23 cellular contexts compared by ENCODE assay signal in genomic region chr15:42450434-42450790, GRCh38.
"Had no signal": no experiment of that assay in that cellular context is flagged by ENCODE, and none has a peak within 500 bp of the region (broad histone marks: within the 10 kb centered on the region; RNA-seq: fewer than 3 reads in every experiment).

No MANE protein-coding gene starts in this region.

- H3K27ac Mint-ChIP-seq: activated naive CD8-positive, alpha-beta T cell treated with anti-CD3 and anti-CD28 coated beads for 36 hours; activated T-helper 17 cell treated with anti-CD3 and anti-CD28 coated beads, Interleukin-2, amount 50 U/mL, for 72 hours; natural killer cell treated with Interleukin-12 subunit alpha and Interleukin-12 subunit beta and Interleukin-15 and Interleukin-18, amount 100 ng/mL, for 72 hours had no signal

- H3K9me3 Mint-ChIP-seq: activated naive CD8-positive, alpha-beta T cell treated with anti-CD3 and anti-CD28 coated beads for 36 hours; activated T-helper 17 cell treated with anti-CD3 and anti-CD28 coated beads, Interleukin-2, amount 50 U/mL, for 72 hours; effector memory CD8-positive, alpha-beta T cell; natural killer cell treated with Interleukin-12 subunit alpha and Interleukin-12 subunit beta and Interleukin-15 and Interleukin-18, amount 100 ng/mL, for 72 hours had no signal

- H3K27me3 ChIP-seq: esophagus squamous epithelium, thyroid gland had no signal

- FAIRE-seq: urothelium cell line had no signal

- H3K27me3 Mint-ChIP-seq: activated naive CD8-positive, alpha-beta T cell treated with anti-CD3 and anti-CD28 coated beads for 36 hours; activated T-helper 17 cell treated with anti-CD3 and anti-CD28 coated beads, Interleukin-2, amount 50 U/mL, for 72 hours; effector memory CD8-positive, alpha-beta T cell; natural killer cell treated with Interleukin-12 subunit alpha and Interleukin-12 subunit beta and Interleukin-15 and Interleukin-18, amount 100 ng/mL, for 72 hours had no signal

- H3K4me3 Mint-ChIP-seq: activated naive CD8-positive, alpha-beta T cell treated with anti-CD3 and anti-CD28 coated beads for 36 hours; activated T-helper 17 cell treated with anti-CD3 and anti-CD28 coated beads, Interleukin-2, amount 50 U/mL, for 72 hours; effector memory CD8-positive, alpha-beta T cell; natural killer cell treated with Interleukin-12 subunit alpha and Interleukin-12 subunit beta and Interleukin-15 and Interleukin-18, amount 100 ng/mL, for 72 hours had no signal

- ATAC-seq: activated T-helper 17 cell treated with anti-CD3 and anti-CD28 coated beads, Interleukin-2, amount 50 U/mL, for 72 hours; effector memory CD8-positive, alpha-beta T cell; left colon; natural killer cell treated with Interleukin-12 subunit alpha and Interleukin-12 subunit beta and Interleukin-15 and Interleukin-18, amount 100 ng/mL, for 72 hours had no signal

- H3K4me1 ChIP-seq: esophagus squamous epithelium, thyroid gland had no signal

- H3K4me3 ChIP-seq: esophagus squamous epithelium, thyroid gland had no signal

- H3K4me1 Mint-ChIP-seq: activated naive CD8-positive, alpha-beta T cell treated with anti-CD3 and anti-CD28 coated beads for 36 hours had no signal

- H3K27ac ChIP-seq: esophagus squamous epithelium, thyroid gland, WERI-Rb-1 had no signal

- H3K9me3 ChIP-seq: esophagus squamous epithelium, thyroid gland had no signal

- DNase-seq: activated CD4-positive, alpha-beta T cell treated with anti-CD3 and anti-CD28 coated beads for 1 hour; activated naive CD4-positive, alpha-beta T cell; activated naive CD8-positive, alpha-beta T cell treated with anti-CD3 and anti-CD28 coated beads for 36 hours; activated T-cell treated with anti-CD3 and anti-CD28 coated beads for 4 hours; amniotic stem cell; caudate nucleus; effector memory CD8-positive, alpha-beta T cell; esophagus squamous epithelium; hippocampal formation; islet precursor cell; left colon; nucleus accumbens; posterior cingulate gyrus; retina; stimulated activated CD4-positive, alpha-beta T cell treated with anti-CD3 and anti-CD28 coated beads, Interleukin-12 subunit alpha, Interleukin-12 subunit beta, amount 100 ng/mL, for 4 hours; stimulated activated CD4-positive, alpha-beta T cell treated with anti-CD3 and anti-CD28 coated beads, Interleukin-1b, Interleukin-23, amount 100 ng/mL, for 48 hours; stimulated activated naive CD4-positive, alpha-beta T cell treated with Interleukin-2 at 50 U/mL for 16 hours; T-helper 2 cell; thyroid gland; WERI-Rb-1 had no signal
